10 cellular contexts compared by ENCODE assay signal in genomic region chr3:132135628-132136333, GRCh38.
DNase-seq lines count a peak whose midpoint lies in the region; ATAC-seq and TF ChIP-seq lines count a peak whose summit lies in the region.
"Had no signal": no experiment of that assay in that cellular context is flagged by ENCODE, and none has a peak within 500 bp of the region (broad histone marks: within the 10 kb centered on the region; RNA-seq: fewer than 3 reads in every experiment).

No MANE protein-coding gene starts in this region.

- POLR2A ChIA-PET in activated CD8-positive, alpha-beta T cell treated with anti-CD3 and anti-CD28 coated beads, Interleukin-2, amount 10 ng/mL, durations not matched to agents 7 days and 5 days (lab: Charles Lee): no interaction called here

- no peak for ATAC-seq in activated CD8-positive, alpha-beta T cell treated with anti-CD3 and anti-CD28 coated beads, Interleukin-2, amount 10 ng/mL, durations not matched to agents 7 days and 5 days
- no peak for ATAC-seq in gastrocnemius medialis
- no peak for ATAC-seq in HG03159 (IDR thresholded peaks at IDR 0.05; ENCODE audit: unreplicated experiment)

- in situ Hi-C loops in gastrocnemius medialis (cut with MboI; ENCODE audit: low sequenced_read_pairs in 4 of 4): no loop called here

- H3K4me3 ChIP-seq in esophagus squamous epithelium (no peak overlapping the region), gastrocnemius medialis (no peak overlapping the region)
- H3K4me3 ChIP-seq: adrenal gland, suprapubic skin had no signal

- no peaks in the 10 kb centered on the region for H3K9me3 Mint-ChIP-seq in osteocyte (ENCODE audit: unreplicated experiment)
- no peaks in the 10 kb centered on the region for H3K9me3 Mint-ChIP-seq in activated CD8-positive, alpha-beta T cell treated with anti-CD3 and anti-CD28 coated beads, Interleukin-2, amount 10 ng/mL, durations not matched to agents 7 days and 5 days (ENCODE audit: insufficient read depth)

- TF ChIP-seq POLR2A in esophagus squamous epithelium (IDR thresholded peaks at IDR 0.05) (no peak), gastrocnemius medialis (IDR thresholded peaks at IDR 0.05) (no peak)

- H3K27me3 ChIP-seq in esophagus squamous epithelium (no peaks in the 10 kb centered on the region), gastrocnemius medialis (no peaks in the 10 kb centered on the region)
- H3K27me3 ChIP-seq: suprapubic skin had no signal

- intact Hi-C loops in esophagus squamous epithelium (cut with DNase I) (no loop called here), gastrocnemius medialis (cut with DNase I; ENCODE audit: low total_unique reads) (no loop called here)

- H3K36me3 Mint-ChIP-seq in osteocyte (ENCODE audit: unreplicated experiment): no peaks in the 10 kb centered on the region
- no peaks in the 10 kb centered on the region for H3K36me3 Mint-ChIP-seq in activated CD8-positive, alpha-beta T cell treated with anti-CD3 and anti-CD28 coated beads, Interleukin-2, amount 10 ng/mL, durations not matched to agents 7 days and 5 days (ENCODE audit: low read depth)

- peaks cover 37% of the 10 kb centered on the region for H3K4me1 Mint-ChIP-seq in osteocyte (ENCODE audit: unreplicated experiment)
- no peaks in the 10 kb centered on the region for H3K4me1 Mint-ChIP-seq in activated CD8-positive, alpha-beta T cell treated with anti-CD3 and anti-CD28 coated beads, Interleukin-2, amount 10 ng/mL, durations not matched to agents 7 days and 5 days (ENCODE audit: low read depth)

- H3K36me3 ChIP-seq in ES-I3 (ENCODE audit: insufficient read depth, low read length): no peaks in the 10 kb centered on the region
- no peaks in the 10 kb centered on the region for H3K36me3 ChIP-seq in esophagus squamous epithelium
- H3K36me3 ChIP-seq in gastrocnemius medialis: no peaks in the 10 kb centered on the region
- H3K36me3 ChIP-seq: adrenal gland, suprapubic skin had no signal

- peaks cover 10% of the 10 kb centered on the region; the same call in 1 of the 2 replicates for H3K4me1 ChIP-seq in ES-I3 (ENCODE audit: insufficient read depth, low read length)
- peaks cover 0 to 33% (median 0%) of the 10 kb centered on the region in 3 donors for H3K4me1 ChIP-seq in esophagus squamous epithelium
- H3K4me1 ChIP-seq in gastrocnemius medialis: no peaks in the 10 kb centered on the region
- H3K4me1 ChIP-seq: adrenal gland, suprapubic skin had no signal

- peak overlapping the region; percentile 33 for H3K4me3 Mint-ChIP-seq in osteocyte (ENCODE audit: unreplicated experiment)
- no peak overlapping the region for H3K4me3 Mint-ChIP-seq in activated CD8-positive, alpha-beta T cell treated with anti-CD3 and anti-CD28 coated beads, Interleukin-2, amount 10 ng/mL, durations not matched to agents 7 days and 5 days

- CTCF ChIA-PET in activated CD8-positive, alpha-beta T cell treated with anti-CD3 and anti-CD28 coated beads, Interleukin-2, amount 10 ng/mL, durations not matched to agents 7 days and 5 days (lab: Charles Lee): no interaction called here

- 48 to 67% methylated on average over 3 to 4 of the region's 4 CpGs for WGBS in esophagus squamous epithelium, 2 donors

- peak overlapping the region; percentile 5 for H3K9ac ChIP-seq in ES-I3 (ENCODE audit: low read depth, low read length)

- H3K27me3 Mint-ChIP-seq in osteocyte (ENCODE audit: unreplicated experiment): no peaks in the 10 kb centered on the region
- H3K27me3 Mint-ChIP-seq in activated CD8-positive, alpha-beta T cell treated with anti-CD3 and anti-CD28 coated beads, Interleukin-2, amount 10 ng/mL, durations not matched to agents 7 days and 5 days (ENCODE audit: low read depth): no peaks in the 10 kb centered on the region

- H3K9me3 ChIP-seq in ES-I3 (ENCODE audit: control insufficient read depth, insufficient read depth, low read length): no peaks in the 10 kb centered on the region
- no peaks in the 10 kb centered on the region for H3K9me3 ChIP-seq in esophagus squamous epithelium
- no peaks in the 10 kb centered on the region for H3K9me3 ChIP-seq in gastrocnemius medialis
- H3K9me3 ChIP-seq: adrenal gland, suprapubic skin had no signal

- TF ChIP-seq CTCF in esophagus squamous epithelium (IDR thresholded peaks at IDR 0.05) (no peak), osteocyte (IDR thresholded peaks at IDR 0.05) (no peak), gastrocnemius medialis (IDR thresholded peaks at IDR 0.05 in 4 of 5, conservative IDR thresholded peaks at IDR 0.05 in 1 of 5) (no peak)

- H3K27ac ChIP-seq in esophagus squamous epithelium (peak overlapping the region in 3 of 4 donors; percentile 15 to 69 (median 59)), gastrocnemius medialis (no peak overlapping the region)
- H3K27ac ChIP-seq: adrenal gland, suprapubic skin had no signal

- peak overlapping the region; percentile 91 for H3K27ac Mint-ChIP-seq in osteocyte (ENCODE audit: unreplicated experiment)
- no peak overlapping the region for H3K27ac Mint-ChIP-seq in activated CD8-positive, alpha-beta T cell treated with anti-CD3 and anti-CD28 coated beads, Interleukin-2, amount 10 ng/mL, durations not matched to agents 7 days and 5 days

- DNase-seq in RKO (ENCODE audit: low spot score) (peak; percentile 89), esophagus squamous epithelium (lab: John Stamatoyannopoulos, UW) (no peak), osteocyte (ENCODE audit: extremely low spot score, unreplicated experiment) (no peak), gastrocnemius medialis (no peak)
- DNase-seq in activated CD8-positive, alpha-beta T cell treated with anti-CD3 and anti-CD28 coated beads, Interleukin-2, amount 10 ng/mL, durations not matched to agents 7 days and 5 days: no peak
- no peak for DNase-seq in activated CD4-positive, CD25-positive, alpha-beta regulatory T cell (lab: John Stamatoyannopoulos, UW)
- DNase-seq: adrenal gland had no signal

Comparison
In these comparisons a context has a peak if more than half of its experiments do, and no peak if none do; other contexts are left out.
1. H3K27ac ChIP-seq: peak in esophagus squamous epithelium (3 of 4); none in gastrocnemius medialis (0 of 4).